In genomic region chr7:44985900-44986217, GRCh38 we compare ENCODE assay signal across 8 cellular contexts. TPM values are rescaled to one million over a fixed set of nuclear protein-coding genes. Genes with fewer than 3 reads are reported as not detected.
A peak's percentile ranks its signal among the peaks of the same experiment; 100 is the strongest.
DNase-seq lines count a peak whose midpoint lies in the region; ATAC-seq and TF ChIP-seq lines count a peak whose summit lies in the region.

No MANE protein-coding gene starts in this region.

- H3K4me3 ChIP-seq in astrocyte of the cerebellum (ENCODE audit: low read depth, low read length) (peak overlapping the region; percentile 76), lower leg skin (ENCODE audit: low read depth, poor library complexity, severe bottlenecking) (peak overlapping the region; percentile 53), thyroid gland (replicated peaks in 1 of 3) (peak overlapping the region in 2 of 3 donors; percentile 22 to 38)

- intact Hi-C loops in activated CD4-positive, alpha-beta T cell treated with anti-CD3 and anti-CD28 coated beads, Interleukin-2, amount 10 ng/mL, durations not matched to agents 24 days and 14 days (cut with micrococcal nuclease) = loop anchor here (1.0 to 5.0 kb wide), 7 partner anchors 9 to 781 kb away; partner anchors contain the start of genes PURB and TBRG4
- intact Hi-C loops in lower leg skin (cut with DNase I; ENCODE audit: low total_unique reads) (no loop called here), thyroid gland (cut with DNase I) (no loop called here)

- H3K27ac ChIP-seq in thyroid gland = peak overlapping the region; percentile 88 to 92 (median 91)

- no peaks in the 10 kb centered on the region for H3K27me3 ChIP-seq in thyroid gland

- H3K9me3 ChIP-seq in thyroid gland = no peaks in the 10 kb centered on the region

- H3K9me3 Mint-ChIP-seq in activated CD4-positive, alpha-beta T cell treated with anti-CD3 and anti-CD28 coated beads, Interleukin-2, amount 10 ng/mL, durations not matched to agents 24 days and 14 days = no peaks in the 10 kb centered on the region

- TF ChIP-seq POLR2A in lower leg skin (IDR thresholded peaks at IDR 0.05) (no peak), thyroid gland (IDR thresholded peaks at IDR 0.05) (no peak)

- H3K27ac Mint-ChIP-seq in activated CD4-positive, alpha-beta T cell treated with anti-CD3 and anti-CD28 coated beads, Interleukin-2, amount 10 ng/mL, durations not matched to agents 24 days and 14 days = peak overlapping the region; percentile 99

- H3K4me1 Mint-ChIP-seq in activated CD4-positive, alpha-beta T cell treated with anti-CD3 and anti-CD28 coated beads, Interleukin-2, amount 10 ng/mL, durations not matched to agents 24 days and 14 days = peaks cover 59% of the 10 kb centered on the region

- H3K4me3 Mint-ChIP-seq in activated CD4-positive, alpha-beta T cell treated with anti-CD3 and anti-CD28 coated beads, Interleukin-2, amount 10 ng/mL, durations not matched to agents 24 days and 14 days = peak overlapping the region; percentile 99

- no peaks in the 10 kb centered on the region for H3K27me3 Mint-ChIP-seq in activated CD4-positive, alpha-beta T cell treated with anti-CD3 and anti-CD28 coated beads, Interleukin-2, amount 10 ng/mL, durations not matched to agents 24 days and 14 days

- TF ChIP-seq CTCF in astrocyte of the cerebellum (IDR thresholded peaks at IDR 0.05; ENCODE audit: low read depth, low read length, missing control alignments) (no peak), lower leg skin (IDR thresholded peaks at IDR 0.05) (no peak), thyroid gland (IDR thresholded peaks at IDR 0.05) (no peak)

- in situ Hi-C loops in astrocyte of the cerebellum (cut with HindIII; ENCODE audit: low sequenced_read_pairs) = no loop called here

- H3K36me3 ChIP-seq in thyroid gland = peaks cover 9 to 11% of the 10 kb centered on the region in 2 donors

- H3K36me3 Mint-ChIP-seq in activated CD4-positive, alpha-beta T cell treated with anti-CD3 and anti-CD28 coated beads, Interleukin-2, amount 10 ng/mL, durations not matched to agents 24 days and 14 days (ENCODE audit: low read depth) = peaks cover 54% of the 10 kb centered on the region

- peaks cover 17 to 54% of the 10 kb centered on the region in 2 donors for H3K4me1 ChIP-seq in thyroid gland

- WGBS in lower leg skin, 2 donors = 9% methylated on average over 8 of the region's 8 CpGs
- 16 to 35% methylated on average over 8 of the region's 8 CpGs for WGBS in thyroid gland, 2 donors

- ATAC-seq in HG02678 (IDR thresholded peaks at IDR 0.05; ENCODE audit: unreplicated experiment) (no peak), GM21619 (IDR thresholded peaks at IDR 0.05; ENCODE audit: unreplicated experiment) (no peak)

- DNase-seq in activated CD4-positive, alpha-beta T cell treated with anti-CD3 and anti-CD28 coated beads, Interleukin-2, amount 10 ng/mL, durations not matched to agents 24 days and 14 days = no peak
- DNase-seq in activated CD4-positive, alpha-beta T cell treated with anti-CD3 and anti-CD28 coated beads for 4 hours = no peak
- DNase-seq in astrocyte of the cerebellum (ENCODE audit: low read depth) (no peak), lower leg skin (ENCODE audit: low spot score in 2 of 2) (no peak), thyroid gland (no peak), GM19240 (ENCODE audit: insufficient read length, low spot score) (no peak)

RNA-seq across cellular contexts. Expression of gene MYO1G, which starts 7.0 kb away (rescaled TPM):
- total RNA-seq in activated CD4-positive, alpha-beta T cell treated with anti-CD3 and anti-CD28 coated beads, Interleukin-2, amount 10 ng/mL, durations not matched to agents 24 days and 14 days = 283 and 290 TPM in 2 replicates
- 1 to 10 TPM; 1.1 to 3.0 (median 2.2) TPM for total RNA-seq in lower leg skin
- total RNA-seq in thyroid gland = 1 to 10 TPM in 3 of 4 donors, under 1 TPM in 1; 0.78 to 3.8 (median 2.0) TPM

RNA-seq across cellular contexts. Expression of gene CCM2, which starts 14.1 kb away (rescaled TPM):
- total RNA-seq in activated CD4-positive, alpha-beta T cell treated with anti-CD3 and anti-CD28 coated beads, Interleukin-2, amount 10 ng/mL, durations not matched to agents 24 days and 14 days = 59.2 and 63.1 TPM in 2 replicates
- total RNA-seq in lower leg skin = 10 to 100 TPM; 25.1 to 45.7 (median 32.6) TPM
- 10 to 100 TPM; 19.4 to 29.2 (median 24.3) TPM for total RNA-seq in thyroid gland

Comparison
In these comparisons a context has a peak if more than half of its experiments do, and no peak if none do; other contexts are left out.
1. RNA of gene MYO1G, which starts 7.0 kb away (total RNA-seq): 283 to 290 TPM in activated CD4-positive, alpha-beta T cell treated with anti-CD3 and anti-CD28 coated beads, Interleukin-2, amount 10 ng/mL, durations not matched to agents 24 days and 14 days; 0.78 to 3.8 TPM in thyroid gland and 1.1 to 3.0 TPM in lower leg skin; every median in the first group is over 10 times any median in the second.
2. Peak in every context shown above with its lines, with median percentiles within 50 percentile points of each other: H3K4me3 ChIP-seq.